16 cellular contexts compared by ENCODE assay signal in the genomic region with DNA sequence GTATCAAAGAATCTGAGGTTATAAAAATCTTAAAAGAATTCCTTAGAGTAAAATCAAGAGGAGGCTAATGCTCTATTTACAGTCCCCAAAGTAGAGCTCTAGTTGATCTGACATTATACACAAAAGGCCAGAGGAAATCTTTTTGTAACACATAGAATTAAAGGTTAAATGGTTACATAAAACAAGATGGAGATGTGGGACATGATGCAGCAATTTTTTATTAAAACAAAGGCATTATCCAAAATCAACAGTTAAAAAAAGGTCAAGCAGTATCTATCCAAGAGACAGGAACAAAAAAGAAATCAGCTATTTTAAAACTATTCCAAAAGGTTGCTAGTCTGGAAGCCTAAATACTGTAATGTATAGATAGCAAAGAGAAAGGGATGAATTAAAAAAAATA. TPM values are rescaled to one million over a fixed set of nuclear protein-coding genes. Genes with fewer than 3 reads are reported as not detected.
DNase-seq lines count a peak whose midpoint lies in the region; ATAC-seq and TF ChIP-seq lines count a peak whose summit lies in the region.
"Had no signal": no experiment of that assay in that cellular context is flagged by ENCODE, and none has a peak within 500 bp of the region (broad histone marks: within the 10 kb centered on the region; RNA-seq: fewer than 3 reads in every experiment).

No MANE protein-coding gene starts in this region.

- H3K9ac ChIP-seq in rectal smooth muscle tissue (ENCODE audit: low read length) = no peak overlapping the region

- TF ChIP-seq CTCF in CD4-positive, alpha-beta T cell (IDR thresholded peaks at IDR 0.05) = no peak
- TF ChIP-seq CTCF in HFFc6 (IDR thresholded peaks at IDR 0.05) = no peak
- TF ChIP-seq CTCF in adrenal gland (IDR thresholded peaks at IDR 0.05) = no peak

- H3K4me1 ChIP-seq in adrenal gland (replicated peaks in 1 of 2) (peaks cover 32 to 48% of the 10 kb centered on the region in 2 donors), rectal smooth muscle tissue (ENCODE audit: control insufficient read depth, insufficient read depth, low read length) (peaks cover 22% of the 10 kb centered on the region)

- no peak overlapping the region for H3K4me3 Mint-ChIP-seq in CD4-positive, alpha-beta T cell
- no peak overlapping the region for H3K4me3 Mint-ChIP-seq in HFFc6

- POLR2A ChIA-PET in CD4-positive, alpha-beta T cell (lab: Charles Lee) = interaction anchor here (0.7 to 1.6 kb wide), 5 partner anchors 13 to 42 kb away, joined by 3 to 6 read pairs (median 6); partner anchors contain the start of gene ELOVL5

- no peak for TF ChIP-seq POLR2A in adrenal gland (IDR thresholded peaks at IDR 0.05)

- CTCF ChIA-PET in CD4-positive, alpha-beta T cell (lab: Charles Lee) = interaction anchor here (0.6 kb wide), 1 partner anchor 140 kb away, joined by 3 read pairs; no protein-coding TSS in a partner anchor

- intact Hi-C loops in CD4-positive, alpha-beta T cell (cut with DNase I, micrococcal nuclease) = no loop called here
- intact Hi-C loops in adrenal gland (cut with DNase I) = no loop called here

- no peak overlapping the region for H3K27ac ChIP-seq in CD4-positive, alpha-beta T cell (ENCODE audit: low read depth, low read length)
- H3K27ac ChIP-seq in adrenal gland (peak overlapping the region in 4 of 5 donors; percentile 27 to 80 (median 74)), rectal smooth muscle tissue (ENCODE audit: low read depth, low read length) (peak overlapping the region; percentile 38)
- H3K27ac ChIP-seq: cardiac muscle cell, left lung, uterus had no signal

- H3K36me3 ChIP-seq in adrenal gland (replicated peaks in 1 of 2) (no peaks in the 10 kb centered on the region), rectal smooth muscle tissue (ENCODE audit: control insufficient read depth, insufficient read depth, low read length) (no peaks in the 10 kb centered on the region)
- H3K36me3 ChIP-seq: cardiac muscle cell, left lung, right lobe of liver, uterus had no signal

- H3K4me1 Mint-ChIP-seq in CD4-positive, alpha-beta T cell (ENCODE audit: low read depth) = peaks cover 75% of the 10 kb centered on the region
- H3K4me1 Mint-ChIP-seq in HFFc6 (ENCODE audit: low read depth) = peaks cover 47% of the 10 kb centered on the region

- no peaks in the 10 kb centered on the region for H3K27me3 Mint-ChIP-seq in CD4-positive, alpha-beta T cell
- H3K27me3 Mint-ChIP-seq in HFFc6 (ENCODE audit: insufficient read depth) = peaks cover 2% of the 10 kb centered on the region; the same call in 1 of the 2 replicates

- H3K4me3 ChIP-seq in adrenal gland (no peak overlapping the region), rectal smooth muscle tissue (ENCODE audit: low read length) (no peak overlapping the region)
- H3K4me3 ChIP-seq: cardiac muscle cell, dorsolateral prefrontal cortex, left lung, right lobe of liver, uterus had no signal

- no peaks in the 10 kb centered on the region for H3K9me3 Mint-ChIP-seq in CD4-positive, alpha-beta T cell
- no peaks in the 10 kb centered on the region for H3K9me3 Mint-ChIP-seq in HFFc6

- no peak for ATAC-seq in CD4-positive, alpha-beta T cell (ENCODE audit: poor library complexity)
- ATAC-seq in GM21825 (IDR thresholded peaks at IDR 0.05; ENCODE audit: unreplicated experiment) = no peak
- ATAC-seq: left lung, right lobe of liver had no signal

- H3K27me3 ChIP-seq in CD4-positive, alpha-beta T cell (ENCODE audit: control insufficient read depth, insufficient read depth, low read length) = no peaks in the 10 kb centered on the region
- H3K27me3 ChIP-seq in adrenal gland (no peaks in the 10 kb centered on the region), rectal smooth muscle tissue (ENCODE audit: control insufficient read depth, insufficient read depth, low read length) (no peaks in the 10 kb centered on the region)
- H3K27me3 ChIP-seq: cardiac muscle cell, dorsolateral prefrontal cortex, left lung, right lobe of liver, uterus had no signal

- peak overlapping the region; percentile 4 for H3K27ac Mint-ChIP-seq in CD4-positive, alpha-beta T cell
- H3K27ac Mint-ChIP-seq in HFFc6 = peak overlapping the region; percentile 73

- no peak for DNase-seq in CD4-positive, alpha-beta T cell
- DNase-seq in HFFc6 (no peak), adrenal gland (no peak), T-helper 1 cell (no peak), NCI-H1694 (lab: John Stamatoyannopoulos, UW) (no peak)
- DNase-seq: activated CD4-positive, alpha-beta T cell treated with anti-CD3 and anti-CD28 coated beads, Interleukin-2, amount 50 U/mL, for 4 hours; dorsolateral prefrontal cortex; left lung; NCI-H1436; nucleus accumbens; right lobe of liver; RPMI8226; uterus had no signal

- no peaks in the 10 kb centered on the region for H3K9me3 ChIP-seq in CD4-positive, alpha-beta T cell (ENCODE audit: control insufficient read depth, low read length)
- no peaks in the 10 kb centered on the region for H3K9me3 ChIP-seq in adrenal gland (replicated peaks in 1 of 3)
- H3K9me3 ChIP-seq: left lung, right lobe of liver, uterus had no signal

- H3K36me3 Mint-ChIP-seq in CD4-positive, alpha-beta T cell (ENCODE audit: low read depth) = peaks cover 16% of the 10 kb centered on the region
- H3K36me3 Mint-ChIP-seq in HFFc6 (ENCODE audit: low read depth) = no peaks in the 10 kb centered on the region

RNA-seq across cellular contexts. Expression of gene ELOVL5, which starts 20.4 kb away (rescaled TPM):
- total RNA-seq in CD4-positive, alpha-beta T cell = 10 to 100 TPM; 78.0 to 86.8 TPM
- total RNA-seq in HFFc6 (2021; fragmentation: NEBNext Ultra II Directional; extraction: Animal tissue kit (Norgen Biotek cat#: 25700)) = 100 to 1,000 TPM in 2 of 6 experiments, 10 to 100 TPM in 4; 82.0 to 104 (median 89.1) TPM
- total RNA-seq in adrenal gland = 100 to 1,000 TPM; 103 to 632 (median 161) TPM
- polyA plus RNA-seq in adrenal gland = 1,000 to 10,000 TPM in 1 of 3 donors, 10 to 100 TPM in 2; 31.4 to 1,320 (median 33.3) TPM
